In genomic region chr2:120923426-120923825, GRCh38 we compare ENCODE assay signal across 16 cellular contexts.
DNase-seq lines count a peak whose midpoint lies in the region; ATAC-seq, FAIRE-seq and TF ChIP-seq lines count a peak whose summit lies in the region.
"Had no signal": no experiment of that assay in that cellular context is flagged by ENCODE, and none has a peak within 500 bp of the region (broad histone marks: within the 10 kb centered on the region; RNA-seq: fewer than 3 reads in every experiment).

No MANE protein-coding gene starts in this region.

- H2BK15ac ChIP-seq in IMR-90 (ENCODE audit: low read depth, low read length) = no peak overlapping the region; the same call in 2 of the 3 replicates

- H2BK20ac ChIP-seq in IMR-90 (ENCODE audit: low read depth, low read length) = no peak overlapping the region

- H3K27ac ChIP-seq in IMR-90 (ENCODE audit: insufficient read depth, low read length) (no peak overlapping the region), keratinocyte (ENCODE audit: control insufficient read depth, insufficient read depth, low read length) (no peak overlapping the region), A673 (ENCODE audit: low read depth, low read length, poor library complexity, severe bottlenecking) (no peak overlapping the region)
- H3K27ac ChIP-seq: C4-2B had no signal

- no peak overlapping the region for H3K4me2 ChIP-seq in IMR-90 (ENCODE audit: low read depth, low read length)
- no peak overlapping the region for H3K4me2 ChIP-seq in keratinocyte (ENCODE audit: control insufficient read depth, extremely low read depth, insufficient read depth, low read depth, low read length)
- H3K4me2 ChIP-seq: GM23338 had no signal

- H3K4me1 ChIP-seq in IMR-90 (ENCODE audit: control insufficient read depth, insufficient read depth, low read length) = peaks cover 23% of the 10 kb centered on the region
- H3K4me1 ChIP-seq in keratinocyte (ENCODE audit: control insufficient read depth, extremely low read depth, insufficient read depth, low read length) = no peaks in the 10 kb centered on the region
- no peaks in the 10 kb centered on the region for H3K4me1 ChIP-seq in A673 (ENCODE audit: insufficient read depth, low read length, poor library complexity, severe bottlenecking)
- H3K4me1 ChIP-seq: Caco-2 had no signal

- WGBS in IMR-90 (ENCODE audit: extremely low coverage in 2 of 2, insufficient read length in 1 of 2), 2 experiments = 98% methylated on average over 10 of the region's 11 CpGs; no CpG with 5 or more reads in 1 of the 2 experiments

- H4K20me1 ChIP-seq in IMR-90 (ENCODE audit: insufficient read depth, low read length) (0 out of 2 replicates have a peak, but pooled peaks cover 3% of the 10 kb centered on the region), keratinocyte (ENCODE audit: control insufficient read depth, extremely low read depth, insufficient read depth, low read length) (no peaks in the 10 kb centered on the region)

- no peak overlapping the region for H3K4me3 ChIP-seq in IMR-90 (ENCODE audit: insufficient read depth, low read depth, low read length)
- no peak overlapping the region for H3K4me3 ChIP-seq in keratinocyte (ENCODE audit: control insufficient read depth in 2 of 3, extremely low read depth in 1 of 3, insufficient read depth in 2 of 3, low read depth in 1 of 3, low read length in 3 of 3)
- no peak overlapping the region for H3K4me3 ChIP-seq in A673 (ENCODE audit: low read depth, low read length, poor library complexity, severe bottlenecking)
- H3K4me3 ChIP-seq: GM23338 had no signal

- peak; percentile 82 for FAIRE-seq in GM12891 (lab: Jason Lieb, UNC)
- FAIRE-seq in keratinocyte (lab: Jason Lieb, UNC) = peak; percentile 32
- FAIRE-seq: D721Med, G401.6, GM18507 had no signal

- no peaks in the 10 kb centered on the region for H3K79me2 ChIP-seq in keratinocyte (ENCODE audit: control insufficient read depth, insufficient read depth, low read length)

- peaks cover 52 to 96% of the 10 kb centered on the region in 2 experiments for H3K79me1 ChIP-seq in IMR-90 (ENCODE audit: low read depth in 1 of 2, low read length in 2 of 2)

- peak overlapping the region; percentile 24 for H3K4ac ChIP-seq in IMR-90 (ENCODE audit: low read depth, low read length)

- H2BK5ac ChIP-seq in IMR-90 (ENCODE audit: low read depth, low read length, poor library complexity, severe bottlenecking) = peak overlapping the region; percentile 27

- no peak overlapping the region for H4K5ac ChIP-seq in IMR-90 (ENCODE audit: low read depth, low read length)

- CTCF ChIA-PET in IMR-90 (lab: Yijun Ruan, JAX) = no interaction called here
- CTCF ChIA-PET in A673 (lab: Charles Lee) = no interaction called here

- H2AK9ac ChIP-seq in IMR-90 (replicated peaks; ENCODE audit: low read depth, low read length, poor library complexity) = no peak overlapping the region

- POLR2A ChIA-PET in IMR-90 (lab: Charles Lee; ENCODE audit: unreplicated experiment) = no interaction called here
- POLR2A ChIA-PET in A673 (lab: Charles Lee; ENCODE audit: low non-redundant PET) = no interaction called here

- ATAC-seq in IMR-90 (ENCODE audit: low read depth) (no peak), HG02885 (IDR thresholded peaks at IDR 0.05; ENCODE audit: poor library complexity, unreplicated experiment) (no peak), HG02852 (IDR thresholded peaks at IDR 0.05; ENCODE audit: unreplicated experiment) (no peak)
- ATAC-seq: GM23338 had no signal

- no peak overlapping the region for H4K8ac ChIP-seq in IMR-90 (ENCODE audit: low read depth in 2 of 2, low read length in 2 of 2)

- DNase-seq in GM12891 (ENCODE audit: insufficient read length, low spot score) (no peak), IMR-90 (no peak), keratinocyte (ENCODE audit: low read depth, low spot score) (no peak), A673 (ENCODE audit: low spot score) (no peak)
- DNase-seq: AML-193; Caco-2; CD4-positive, alpha-beta T cell; H7; KG1 had no signal

- H2BK120ac ChIP-seq in IMR-90 (ENCODE audit: low read depth, low read length) = no peak overlapping the region

- H3K36me3 ChIP-seq in IMR-90 (ENCODE audit: control insufficient read depth, insufficient read depth, low read length) (peaks cover 19% of the 10 kb centered on the region), keratinocyte (ENCODE audit: control insufficient read depth in 2 of 2, extremely low read depth in 1 of 2, insufficient read depth in 2 of 2, low read length in 2 of 2) (no peaks in the 10 kb centered on the region), A673 (ENCODE audit: insufficient read depth, low read length, poor library complexity, severe bottlenecking) (no peaks in the 10 kb centered on the region)

- H3K9ac ChIP-seq in IMR-90 (ENCODE audit: low read depth, low read length) = no peak overlapping the region
- H3K9ac ChIP-seq in keratinocyte (ENCODE audit: control insufficient read depth, extremely low read depth, insufficient read depth, low read length) = no peak overlapping the region

- 0 out of 2 replicates have a peak overlapping the region, but pooled peaks have one; percentile 31 for H3K23ac ChIP-seq in IMR-90 (ENCODE audit: low read depth, low read length)

- TF ChIP-seq RAD21 in IMR-90 (IDR thresholded peaks at IDR 0.05; ENCODE audit: low read length) = no peak

- no peak for TF ChIP-seq CTCF in IMR-90 (conservative IDR thresholded peaks at IDR 0.05; ENCODE audit: low read depth, low read length)
- no peak for TF ChIP-seq CTCF in keratinocyte (optimal IDR thresholded peaks at IDR 0.05 in 1 of 3, IDR thresholded peaks at IDR 0.05 in 1 of 3, conservative IDR thresholded peaks at IDR 0.05 in 1 of 3; ENCODE audit: extremely low read depth in 1 of 3, insufficient read depth in 2 of 3, low read length in 3 of 3)
- TF ChIP-seq CTCF in A673 (conservative IDR thresholded peaks at IDR 0.05; ENCODE audit: low read depth, low read length) = no peak

- no peak overlapping the region for H4K91ac ChIP-seq in IMR-90 (ENCODE audit: insufficient read depth, low read depth, low read length)

- intact Hi-C loops in IMR-90 (cut with micrococcal nuclease) (no loop called here), A673 (cut with micrococcal nuclease; ENCODE audit: unreplicated experiment) (no loop called here)

- in situ Hi-C loops in IMR-90 (cut with MboI; ENCODE audit: low sequenced_read_pairs) = no loop called here

- H2AK5ac ChIP-seq in IMR-90 (ENCODE audit: low read depth, low read length) = peak overlapping the region; percentile 88; the same call in 1 of the 2 replicates

- dilution Hi-C loops in IMR-90 (cut with HindIII; ENCODE audit: low sequenced_read_pairs, unreplicated experiment) (no loop called here), keratinocyte (cut with MboI; ENCODE audit: extremely low pct_ligation_motif_present, low sequenced_read_pairs) (no loop called here)

- H3K9me3 ChIP-seq in IMR-90 (ENCODE audit: control insufficient read depth, insufficient read depth, low read length) = no peaks in the 10 kb centered on the region
- no peaks in the 10 kb centered on the region for H3K9me3 ChIP-seq in keratinocyte (ENCODE audit: control insufficient read depth, low read depth, low read length)
- H3K9me3 ChIP-seq in A673 (ENCODE audit: low read depth, low read length, poor library complexity, severe bottlenecking) = no peaks in the 10 kb centered on the region
- H3K9me3 ChIP-seq: Caco-2 had no signal

- no peak overlapping the region for H3K18ac ChIP-seq in IMR-90 (ENCODE audit: low read depth, low read length)

- H3K56ac ChIP-seq in IMR-90 (ENCODE audit: extremely low read depth, insufficient read depth, low read length) = no peak overlapping the region

- 0 out of 2 replicates have a peak overlapping the region, but pooled peaks have one; percentile 25 for H3K14ac ChIP-seq in IMR-90 (replicated peaks; ENCODE audit: low read depth, low read length)

- H2AFZ ChIP-seq in IMR-90 (replicated peaks; ENCODE audit: low read length, poor library complexity) (peak overlapping the region; percentile 1), keratinocyte (ENCODE audit: control insufficient read depth, low read length) (no peak overlapping the region)
- H2AFZ ChIP-seq: GM23338 had no signal

- H3K27me3 ChIP-seq in IMR-90 (ENCODE audit: control insufficient read depth, insufficient read depth, low read length) (no peaks in the 10 kb centered on the region), keratinocyte (ENCODE audit: control insufficient read depth, extremely low read depth, insufficient read depth, low read length) (peaks cover 3% of the 10 kb centered on the region), A673 (replicated peaks; ENCODE audit: insufficient read depth, low read depth, low read length, poor library complexity) (no peaks in the 10 kb centered on the region)

- TF ChIP-seq POLR2A in GM12891 (IDR thresholded peaks at IDR 0.05; ENCODE audit: low read depth, low read length) (no peak), IMR-90 (IDR thresholded peaks at IDR 0.05; ENCODE audit: low read depth, low read length) (no peak)

- peaks cover 62% of the 10 kb centered on the region for H3K9me1 ChIP-seq in IMR-90 (ENCODE audit: insufficient read depth, low read length)
- no peaks in the 10 kb centered on the region for H3K9me1 ChIP-seq in keratinocyte (ENCODE audit: control insufficient read depth, extremely low read depth, insufficient read depth, low read length)

- BruUV-seq in IMR-90 (replicated peaks; lab: Mats Ljungman, UMichigan) = no TSS peak
- BruUV-seq in A673 (replicated peaks; lab: Mats Ljungman, UMichigan) = no TSS peak

TF ChIP-seq in GM12891, 5 proteins besides CTCF, POLR2A, EP300 and RAD21:
- TF ChIP-seq PAX5 (IDR thresholded peaks at IDR 0.05; ENCODE audit: insufficient read depth, low read length, severe bottlenecking) (no peak), TAF1 (IDR thresholded peaks at IDR 0.05; ENCODE audit: low read depth, low read length) (no peak), POU2F2 (IDR thresholded peaks at IDR 0.05; ENCODE audit: low read depth, low read length) (no peak), SPI1 (IDR thresholded peaks at IDR 0.05; ENCODE audit: low read depth, low read length) (no peak), POLR2AphosphoS5 (IDR thresholded peaks at IDR 0.05; ENCODE audit: low read depth, low read length) (no peak)
TF ChIP-seq in GM12891: peak in this region for 0.

TF ChIP-seq in IMR-90, 13 proteins besides CTCF, POLR2A, EP300 and RAD21:
- no peak for TF ChIP-seq MAFK (IDR thresholded peaks at IDR 0.05; ENCODE audit: low read depth, low read length)
